Comparison of ENCODE assay signal across 27 cellular contexts in genomic region chr6:41466437-41466990, GRCh38.
A peak's percentile ranks its signal among the peaks of the same experiment; 100 is the strongest.
DNase-seq lines count a peak whose midpoint lies in the region; ATAC-seq, FAIRE-seq and TF ChIP-seq lines count a peak whose summit lies in the region.
"Had no signal": no experiment of that assay in that cellular context is flagged by ENCODE, and none has a peak within 500 bp of the region (broad histone marks: within the 10 kb centered on the region; RNA-seq: fewer than 3 reads in every experiment).

No MANE protein-coding gene starts in this region.

- H3K9ac ChIP-seq in GM12878 (ENCODE audit: control insufficient read depth, insufficient read depth, low read length): no peak overlapping the region

- POLR2A ChIA-PET in GM12878 (lab: Charles Lee): interaction anchor here (0.6 to 1.5 kb wide), 5 partner anchors 34 to 123 kb away, joined by 3 to 12 read pairs (median 8); no protein-coding TSS in a partner anchor

- no peak for TF ChIP-seq RAD21 in GM12878 (IDR thresholded peaks at IDR 0.05; ENCODE audit: insufficient read depth, low read depth, low read length)

- H3K79me2 ChIP-seq in GM12878 (ENCODE audit: control insufficient read depth, insufficient read depth, low read length): no peaks in the 10 kb centered on the region

- H3K36me3 ChIP-seq in GM12878 (ENCODE audit: control insufficient read depth in 2 of 2, insufficient read depth in 2 of 2, low read length in 1 of 2): no peaks in the 10 kb centered on the region
- H3K36me3 ChIP-seq: pancreas, thoracic aorta had no signal

- H3K27ac ChIP-seq in GM12878 (ENCODE audit: control insufficient read depth, insufficient read depth): no peak overlapping the region
- H3K27ac ChIP-seq: body of pancreas, C4-2B, pancreas, thoracic aorta had no signal

- no peaks in the 10 kb centered on the region for H4K20me1 ChIP-seq in GM12878 (ENCODE audit: control insufficient read depth, insufficient read depth)

- RAD21 ChIA-PET in GM12878 (lab: Charles Lee; ENCODE audit: unreplicated experiment): interaction anchor here (0.7 to 0.8 kb wide), 3 partner anchors 39 to 201 kb away, joined by 3 to 4 read pairs (median 3); no protein-coding TSS in a partner anchor

- no peak for TF ChIP-seq EP300 in GM12878 (IDR thresholded peaks at IDR 0.05; ENCODE audit: borderline replicate concordance in 1 of 2, control insufficient read depth in 1 of 2, low read depth in 2 of 2, low read length in 2 of 2)

- SMC1A ChIA-PET in GM12878 (lab: Charles Lee; ENCODE audit: uncharacterized antibody, unreplicated experiment): interaction anchor here (1.0 kb wide), 1 partner anchor 10 kb away, joined by 3 read pairs; no protein-coding TSS in a partner anchor

- WGBS in GM12878 (ENCODE audit: insufficient coverage, insufficient replicate concordance, low lambda C conversion rate, missing lambda C conversion rate): 13% methylated on average over 2 of the region's 2 CpGs

- H3K4me3 ChIP-seq in GM12878: no peak overlapping the region
- H3K4me3 ChIP-seq: body of pancreas, lung, pancreas, thoracic aorta had no signal

- H2AFZ ChIP-seq in GM12878 (ENCODE audit: control insufficient read depth, low read depth, low read length): no peak overlapping the region

- H3K4me2 ChIP-seq in GM12878 (ENCODE audit: control insufficient read depth, insufficient read depth): no peak overlapping the region

- peaks cover 0 to 8% of the 10 kb centered on the region in 2 experiments; a peak in 2 of 4 replicates for H3K27me3 ChIP-seq in GM12878 (replicated peaks in 1 of 2; ENCODE audit: control insufficient read depth in 2 of 2, insufficient read depth in 2 of 2, low read length in 1 of 2)
- H3K27me3 ChIP-seq: pancreas had no signal

- FAIRE-seq in GM12878 (lab: Jason Lieb, UNC): no peak
- FAIRE-seq: colon, kidney, pancreas had no signal

- no peaks in the 10 kb centered on the region for H3K9me3 ChIP-seq in GM12878 (replicated peaks; ENCODE audit: control insufficient read depth, insufficient read depth, low read length)
- H3K9me3 ChIP-seq: body of pancreas, pancreas, thoracic aorta had no signal

- no peak for TF ChIP-seq CTCF in GM12878 (IDR thresholded peaks at IDR 0.05 in 2 of 3, conservative IDR thresholded peaks at IDR 0.05 in 1 of 3; ENCODE audit: control insufficient read depth in 2 of 3, extremely low read depth in 1 of 3, insufficient read depth in 1 of 3, low read depth in 3 of 3, low read length in 3 of 3)

- in situ Hi-C loops in GM12878 (cut with MboI): no loop called here

- H3K4me1 ChIP-seq in GM12878 (ENCODE audit: control insufficient read depth, insufficient read depth, low read length): no peaks in the 10 kb centered on the region
- H3K4me1 ChIP-seq: pancreas had no signal

- no TSS peak for BruUV-seq in GM12878 (replicated peaks; lab: Mats Ljungman, UMichigan)

- TF ChIP-seq POLR2A in GM12878 (IDR thresholded peaks at IDR 0.05; ENCODE audit: low read depth, low read length): no peak

- CTCF ChIA-PET in GM12878 (lab: Yijun Ruan, JAX): interaction anchor here (1.0 to 3.2 kb wide), 3 partner anchors 78 to 126 kb away, joined by 4 to 9 read pairs (median 4); no protein-coding TSS in a partner anchor

- peak; percentile 41 for DNase-seq in GM03348 (ENCODE audit: low spot score)
- peak; percentile 23 to 80 for DNase-seq in NOMO-1 (lab: John Stamatoyannopoulos, UW; ENCODE audit: unreplicated experiment in 2 of 2)
- DNase-seq in GM12878 (ENCODE audit: low read depth, low spot score): no peak
- peak; percentile 72 for DNase-seq in iris pigment epithelial cell (ENCODE audit: low read depth)
- DNase-seq in anterior cingulate cortex (lab: John Stamatoyannopoulos, UW): no peak
- no peak for DNase-seq in DMS53 (lab: John Stamatoyannopoulos, UW)
- DNase-seq in ureter (ENCODE audit: low spot score): no peak
- no peak for DNase-seq in NCI-H82 (lab: John Stamatoyannopoulos, UW)
- DNase-seq: activated CD8-positive, alpha-beta T cell treated with anti-CD3 and anti-CD28 coated beads, Interleukin-2, amount 10 ng/mL, durations not matched to agents 7 days and 5 days; activated gamma-delta T cell; body of pancreas; effector memory CD4-positive, alpha-beta T cell; EL; kidney; MM.1S; NCI-H1694; nephron progenitor cell; OCI-M1; pancreas; right cardiac atrium; Right ventricle myocardium superior; stimulated activated CD4-positive, alpha-beta T cell treated with anti-CD3 and anti-CD28 coated beads, Interleukin-4, amount 100 ng/mL, for 4 hours; stimulated activated naive CD4-positive, alpha-beta T cell treated with Interleukin-2 at 50 U/mL for 16 hours had no signal

- ATAC-seq in GM12878: no peak
- ATAC-seq: activated CD8-positive, alpha-beta T cell treated with anti-CD3 and anti-CD28 coated beads, Interleukin-2, amount 10 ng/mL, durations not matched to agents 7 days and 5 days; body of pancreas; pancreas; right cardiac atrium had no signal

- intact Hi-C loops in GM12878 (cut with micrococcal nuclease; ENCODE audit: unreplicated experiment): no loop called here

TF ChIP-seq in GM12878, 131 proteins besides CTCF, POLR2A, EP300 and RAD21:
- TF ChIP-seq NFIC (IDR thresholded peaks at IDR 0.05; ENCODE audit: low read depth, low read length) (no peak), RCOR1 (conservative IDR thresholded peaks at IDR 0.05; ENCODE audit: low read depth, low read length) (no peak), HDGF (IDR thresholded peaks at IDR 0.05) (0 out of 2 replicates have a peak, but pooled peaks have one; percentile 34), ZNF207 (IDR thresholded peaks at IDR 0.05; ENCODE audit: borderline replicate concordance) (no peak), NBN (IDR thresholded peaks at IDR 0.05) (0 out of 2 replicates have a peak, but pooled peaks have one; percentile 40), HDAC6 (IDR thresholded peaks at IDR 0.05; ENCODE audit: unreplicated experiment) (no peak), RFX5 (IDR thresholded peaks at IDR 0.05; ENCODE audit: low read depth, low read length) (no peak)

Comparison
In these comparisons a context has a peak if more than half of its experiments do, and no peak if none do; other contexts are left out.
1. DNase-seq: peak in GM03348 (single experiment), NOMO-1 (2 of 2) and iris pigment epithelial cell (single experiment); none in GM12878 (single experiment), anterior cingulate cortex (0 of 58), DMS53 (single experiment), ureter (single experiment) and NCI-H82 (single experiment).